Comparison of ENCODE assay signal across 9 cellular contexts in the genomic region with DNA sequence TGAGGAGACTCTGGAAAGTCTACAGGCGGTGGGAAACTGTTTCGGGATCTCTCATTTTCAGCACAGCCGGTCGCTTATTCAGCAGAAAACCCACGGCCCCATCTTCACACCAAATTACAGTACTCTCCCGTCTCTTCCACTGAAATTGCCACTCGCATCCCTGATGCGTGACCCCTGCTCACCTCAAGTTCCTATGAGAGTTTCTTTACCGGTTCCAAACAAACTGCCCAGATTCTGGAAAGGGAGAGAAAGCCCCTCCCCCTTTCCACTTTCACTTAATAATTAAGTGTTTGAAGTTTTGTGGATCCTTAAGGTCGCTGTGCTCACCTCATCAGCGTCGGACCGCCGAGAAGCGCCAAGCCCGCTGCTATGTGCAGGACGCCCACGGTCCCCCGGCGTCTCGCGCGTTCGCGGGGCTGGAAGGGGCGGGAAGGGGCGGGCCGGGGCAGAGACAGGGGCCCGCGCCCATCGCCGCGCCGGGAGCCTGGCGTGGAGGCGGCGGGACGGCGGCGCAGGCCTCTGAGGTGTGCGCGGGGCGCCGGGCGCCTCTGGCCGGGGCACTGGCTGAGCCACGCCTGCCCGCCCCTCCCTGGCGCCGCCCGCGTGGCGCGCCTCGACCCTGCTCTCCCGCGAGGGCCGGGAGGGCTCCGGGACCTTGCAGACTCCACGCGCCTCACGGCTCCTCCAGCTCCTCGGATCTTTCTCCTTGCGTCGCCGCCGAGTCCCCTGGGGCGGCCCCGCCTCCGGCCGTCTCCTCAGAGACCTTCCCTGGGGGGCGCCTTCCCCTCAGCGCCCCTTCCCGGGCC. TPM values are rescaled to one million over a fixed set of nuclear protein-coding genes. Genes with fewer than 3 reads are reported as not detected.
A peak's percentile ranks its signal among the peaks of the same experiment; 100 is the strongest.
DNase-seq lines count a peak whose midpoint lies in the region; ATAC-seq and TF ChIP-seq lines count a peak whose summit lies in the region.
"Had no signal": no experiment of that assay in that cellular context is flagged by ENCODE, and none has a peak within 500 bp of the region (broad histone marks: within the 10 kb centered on the region; RNA-seq: fewer than 3 reads in every experiment).

A gene (minus strand): TSS at position 521 of the 806 bp plus-strand sequence. CDS start 41,124 bp downstream, outside the sequence.

- H3K27me3 Mint-ChIP-seq in brain = peaks cover 31% of the 10 kb centered on the region

- H3K4me1 Mint-ChIP-seq in brain = peaks cover 19% of the 10 kb centered on the region

- H3K27ac ChIP-seq in tibial nerve = peak within 1 kb of the TSS in 1 of 4 donors; percentile 34

- ATAC-seq in HG03439 (IDR thresholded peaks at IDR 0.05; ENCODE audit: unreplicated experiment) = no peak
- ATAC-seq: GM12878 had no signal

- H3K36me3 Mint-ChIP-seq in brain = no peaks in the 10 kb centered on the region

- peak within 1 kb of the TSS; percentile 55 to 87 (median 74) for H3K4me3 Mint-ChIP-seq in brain

- TF ChIP-seq POLR2A in tibial nerve (IDR thresholded peaks at IDR 0.05) = no peak

- peak within 1 kb of the TSS in 2 of 5 experiments; percentile 64 to 80 for H3K27ac Mint-ChIP-seq in brain

- no peak for TF ChIP-seq EP300 in tibial nerve (IDR thresholded peaks at IDR 0.05)

- H3K9me3 ChIP-seq in tibial nerve = peaks cover 0 to 4% (median 0%) of the 10 kb centered on the region in 4 donors

- peaks cover 4 to 13% (median 4%) of the 10 kb centered on the region in 5 experiments for H3K9me3 Mint-ChIP-seq in brain

- H3K36me3 ChIP-seq in tibial nerve = no peaks in the 10 kb centered on the region

- 7 to 14% methylated on average over 27 to 54 of the region's 74 CpGs for WGBS in tibial nerve, 2 donors

- DNase-seq in stimulated activated CD4-positive, alpha-beta T cell treated with anti-CD3 and anti-CD28 coated beads, Interleukin-15, amount 100 ng/mL, for 24 hours = peak; percentile 14
- no peak for DNase-seq in stimulated activated CD4-positive, alpha-beta T cell treated with anti-CD3 and anti-CD28 coated beads, Interleukin-4, amount 100 ng/mL, for 24 hours
- DNase-seq in left kidney (ENCODE audit: low read depth, low spot score) = peak; percentile 73
- no peak for DNase-seq in tibial nerve (ENCODE audit: low spot score in 2 of 2)
- no peak for DNase-seq in NCI-H1694 (lab: John Stamatoyannopoulos, UW)
- DNase-seq in dedifferentiated amniotic fluid mesenchymal stem cell (ENCODE audit: extremely low spot score) = no peak

- H3K27me3 ChIP-seq in tibial nerve = no peaks in the 10 kb centered on the region

- peaks cover 0 to 9% (median 4%) of the 10 kb centered on the region in 4 donors for H3K4me1 ChIP-seq in tibial nerve

- peak within 1 kb of the TSS; percentile 41 to 70 (median 44) for H3K4me3 ChIP-seq in tibial nerve
- H3K4me3 ChIP-seq: GM12878 had no signal

- TF ChIP-seq CTCF in brain (conservative IDR thresholded peaks at IDR 0.05) (no peak), tibial nerve (IDR thresholded peaks at IDR 0.05) (no peak)

RNA-seq across cellular contexts. Expression of the gene that starts here (rescaled TPM):
- polyA plus RNA-seq in brain (ENCODE audit: insufficient read depth, low read depth, low replicate concordance) = not detected
- 1 to 10 TPM in 1 of 4 donors, under 1 TPM in 3; 0.21 to 2.1 (median 0.50) TPM for total RNA-seq in tibial nerve

Comparison
In these comparisons a context has a peak if more than half of its experiments do, and no peak if none do; other contexts are left out.
1. DNase-seq: peak in stimulated activated CD4-positive, alpha-beta T cell treated with anti-CD3 and anti-CD28 coated beads, Interleukin-15, amount 100 ng/mL, for 24 hours (single experiment) and left kidney (single experiment); none in stimulated activated CD4-positive, alpha-beta T cell treated with anti-CD3 and anti-CD28 coated beads, Interleukin-4, amount 100 ng/mL, for 24 hours (single experiment), tibial nerve (0 of 2), NCI-H1694 (single experiment) and dedifferentiated amniotic fluid mesenchymal stem cell (single experiment).